ENCODE assay signal across 18 cellular contexts in the genomic region with DNA sequence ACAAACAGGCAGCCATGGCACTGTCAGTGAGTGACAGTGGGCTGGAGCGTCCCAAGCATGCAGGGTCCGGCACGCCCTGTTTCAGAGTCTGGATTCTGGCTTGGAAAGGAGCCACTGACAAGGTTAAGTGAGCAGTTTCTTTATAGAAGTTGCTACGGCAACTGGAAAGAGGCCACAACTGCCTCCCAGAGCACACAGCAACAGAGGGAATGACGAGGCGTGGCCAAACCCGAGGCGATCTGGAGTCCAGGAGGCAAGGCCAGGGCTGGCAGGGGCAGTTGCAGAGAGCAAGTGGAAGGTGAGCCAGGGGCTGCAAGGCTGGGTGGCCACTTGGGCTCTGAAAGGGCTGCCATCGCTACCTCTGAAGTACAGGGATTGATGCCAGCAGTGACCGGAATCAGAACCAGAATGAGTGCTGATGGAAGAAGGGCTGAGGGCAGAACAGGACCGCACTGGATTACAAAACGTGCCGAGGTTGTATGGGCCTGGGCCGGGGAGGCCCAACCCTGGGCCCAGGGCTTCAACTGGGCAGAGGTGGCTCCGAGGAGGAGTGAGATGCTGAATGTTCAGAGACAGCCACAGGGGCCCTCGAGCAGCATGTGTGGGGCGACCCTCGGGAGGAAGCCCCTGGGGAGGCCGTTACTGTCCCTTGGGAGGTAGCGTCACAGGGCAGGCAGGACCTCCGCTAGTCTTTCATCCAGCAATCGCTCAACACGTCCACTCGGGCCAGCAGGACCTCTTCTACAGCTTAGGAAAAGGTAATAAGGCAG. TPM values are rescaled to one million over a fixed set of nuclear protein-coding genes. Genes with fewer than 3 reads are reported as not detected.
DNase-seq lines count a peak whose midpoint lies in the region; ATAC-seq and TF ChIP-seq lines count a peak whose summit lies in the region.
"Had no signal": no experiment of that assay in that cellular context is flagged by ENCODE, and none has a peak within 500 bp of the region (broad histone marks: within the 10 kb centered on the region; RNA-seq: fewer than 3 reads in every experiment).

No MANE protein-coding gene starts in this region.

- peaks cover 29% of the 10 kb centered on the region for H3K36me3 ChIP-seq in right atrium auricular region

- no peaks in the 10 kb centered on the region for H3K27me3 ChIP-seq in right atrium auricular region
- H3K27me3 ChIP-seq: neutrophil had no signal

- peak; percentile 39 for DNase-seq in LoVo (ENCODE audit: low spot score)
- peak; percentile 27 for DNase-seq in astrocyte of the cerebellum (ENCODE audit: low read depth)
- no peak for DNase-seq in right atrium auricular region (ENCODE audit: low spot score)
- peak; percentile 32 for DNase-seq in renal cortical epithelial cell (ENCODE audit: low read depth)
- DNase-seq in AG20443 (ENCODE audit: low spot score), result no peak
- no peak for DNase-seq in stimulated activated CD4-positive, alpha-beta T cell treated with anti-CD3 and anti-CD28 coated beads, Interleukin-2, amount 100 ng/mL, for 24 hours
- no peak for DNase-seq in dedifferentiated amniotic fluid mesenchymal stem cell (ENCODE audit: extremely low spot score)
- DNase-seq: CD4-positive, CD25-positive, alpha-beta regulatory T cell; effector memory CD8-positive, alpha-beta T cell; foreskin melanocyte; NCI-H1105; SIG-M5; stimulated activated CD4-positive, alpha-beta T cell treated with anti-CD3 and anti-CD28 coated beads, Interleukin-4, amount 100 ng/mL, for 4 hours; trophoblast cell had no signal

- in situ Hi-C loops in astrocyte of the cerebellum (cut with HindIII; ENCODE audit: low sequenced_read_pairs), result no loop called here

- no peak overlapping the region for H3K4me3 ChIP-seq in astrocyte of the cerebellum (ENCODE audit: low read depth, low read length)
- H3K4me3 ChIP-seq in right atrium auricular region, result no peak overlapping the region
- H3K4me3 ChIP-seq: GM12878 had no signal

- H3K9me3 ChIP-seq in right atrium auricular region, result no peaks in the 10 kb centered on the region
- H3K9me3 ChIP-seq: neutrophil had no signal

- no peak for ATAC-seq in GM21515 (IDR thresholded peaks at IDR 0.05; ENCODE audit: unreplicated experiment)
- ATAC-seq: effector memory CD8-positive, alpha-beta T cell; GM12878 had no signal

- TF ChIP-seq CTCF in astrocyte of the cerebellum (IDR thresholded peaks at IDR 0.05; ENCODE audit: low read depth, low read length, missing control alignments) (no peak), right atrium auricular region (IDR thresholded peaks at IDR 0.05) (no peak)

- peaks cover 0 to 16% of the 10 kb centered on the region in 2 donors for H3K4me1 ChIP-seq in right atrium auricular region

- H3K27ac ChIP-seq in right atrium auricular region, result peak overlapping the region; percentile 9 to 18
- H3K27ac ChIP-seq: neutrophil had no signal

RNA-seq across cellular contexts. Expression of a gene that starts 4.6 kb away (rescaled TPM):
- total RNA-seq in right atrium auricular region (100 to 1,000 TPM; 172 to 238 TPM), renal cortical epithelial cell (18.1 and 50.2 TPM in 2 replicates)

RNA-seq across cellular contexts. Expression of a gene that starts 6.1 kb away (rescaled TPM):
- total RNA-seq in right atrium auricular region, result 1 to 10 TPM; 4.4 to 4.6 TPM
- 1.2 TPM in 1 of 2 replicates, not detected in the other for total RNA-seq in renal cortical epithelial cell
- total RNA-seq: G401 had no signal

RNA-seq across cellular contexts. Expression of a gene that starts 22.5 kb away (rescaled TPM):
- total RNA-seq in right atrium auricular region, result 10 to 100 TPM; 17.9 to 21.0 TPM
- 15.8 and 29.9 TPM in 2 replicates for total RNA-seq in renal cortical epithelial cell

RNA-seq across cellular contexts. Expression of a gene that starts 34.1 kb away (rescaled TPM):
- total RNA-seq in right atrium auricular region (1 to 10 TPM; 5.0 to 6.4 TPM), renal cortical epithelial cell (11.0 and 19.1 TPM in 2 replicates)

RNA-seq across cellular contexts. Expression of a gene that starts 49.2 kb away (rescaled TPM):
- total RNA-seq in right atrium auricular region, result 10 to 100 TPM; 21.4 to 37.8 TPM
- 58.6 and 75.0 TPM in 2 replicates for total RNA-seq in renal cortical epithelial cell

Comparison
In these comparisons a context has a peak if more than half of its experiments do, and no peak if none do; other contexts are left out.
1. DNase-seq: peak in LoVo (single experiment), astrocyte of the cerebellum (single experiment) and renal cortical epithelial cell (single experiment); none in right atrium auricular region (single experiment), AG20443 (single experiment), stimulated activated CD4-positive, alpha-beta T cell treated with anti-CD3 and anti-CD28 coated beads, Interleukin-2, amount 100 ng/mL, for 24 hours (0 of 2) and dedifferentiated amniotic fluid mesenchymal stem cell (single experiment).